In the genomic region with DNA sequence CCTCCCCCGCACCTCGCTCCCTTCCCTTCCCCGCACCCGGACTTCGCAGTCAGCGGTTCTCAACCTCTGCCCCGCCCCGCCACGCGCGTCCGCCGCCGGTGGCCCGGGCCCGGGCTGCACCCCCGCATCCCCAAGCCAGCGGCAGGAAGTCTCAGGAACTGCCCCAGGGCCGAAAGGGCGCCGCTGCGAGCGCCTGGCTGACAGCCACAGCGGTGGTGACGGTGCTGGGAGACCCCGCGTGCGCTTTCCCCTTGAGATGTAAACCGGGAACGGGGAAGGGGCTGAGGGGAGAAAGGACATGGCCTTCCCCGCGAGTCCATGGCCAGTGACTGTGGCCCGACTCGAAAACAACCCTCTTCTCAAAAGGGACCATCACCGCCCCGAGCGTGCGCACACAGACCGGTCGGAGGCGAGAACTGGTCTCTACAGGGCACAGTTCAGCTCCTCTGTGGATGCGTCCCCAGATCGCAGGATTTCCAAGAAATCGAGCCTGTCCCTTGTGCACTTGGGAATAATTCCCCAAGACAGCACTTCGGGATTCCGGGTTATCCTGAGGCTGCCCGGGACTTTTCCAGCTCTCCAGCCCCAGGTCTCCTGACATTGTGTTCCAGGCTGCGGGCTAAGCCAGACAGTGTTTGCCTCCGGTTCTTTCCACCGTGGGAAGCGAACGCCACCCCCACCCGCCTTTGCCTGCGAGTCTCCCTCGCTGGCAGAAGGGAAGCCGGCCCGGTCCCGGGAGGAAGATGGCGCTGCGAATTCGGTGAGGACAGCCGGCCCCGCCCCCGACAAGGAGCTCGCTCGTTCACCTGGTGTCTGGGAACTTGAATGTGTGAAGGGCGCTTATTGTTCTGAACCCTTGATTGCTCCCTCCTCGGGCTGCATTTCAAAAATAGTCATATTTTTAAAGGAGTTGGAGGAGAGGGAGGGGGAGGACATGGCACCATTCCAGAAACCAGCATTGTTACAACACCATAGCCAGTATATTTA, we compare ENCODE assay signal across 9 cellular contexts. TPM values are rescaled to one million over a fixed set of nuclear protein-coding genes. Genes with fewer than 3 reads are reported as not detected.
A peak's percentile ranks its signal among the peaks of the same experiment; 100 is the strongest.
DNase-seq lines count a peak whose midpoint lies in the region; ATAC-seq and TF ChIP-seq lines count a peak whose summit lies in the region.
"Had no signal": no experiment of that assay in that cellular context is flagged by ENCODE, and none has a peak within 500 bp of the region (broad histone marks: within the 10 kb centered on the region; RNA-seq: fewer than 3 reads in every experiment).

No MANE protein-coding gene starts in this region.

- peaks cover 0 to 11% (median 0%) of the 10 kb centered on the region in 3 donors for H3K36me3 Mint-ChIP-seq in immature natural killer cell

- H3K4me1 Mint-ChIP-seq in immature natural killer cell: no peaks in the 10 kb centered on the region
- H3K4me1 Mint-ChIP-seq: central memory CD8-positive, alpha-beta T cell had no signal

- ATAC-seq in HG02870 (IDR thresholded peaks at IDR 0.05; ENCODE audit: unreplicated experiment): no peak
- no peak for ATAC-seq in HG03457 (IDR thresholded peaks at IDR 0.05; ENCODE audit: unreplicated experiment)

- peak overlapping the region; percentile 65 for H3K4me3 ChIP-seq in BE2C (ENCODE audit: low read depth, low read length)

- no peak overlapping the region for H3K4me3 Mint-ChIP-seq in immature natural killer cell
- H3K4me3 Mint-ChIP-seq: central memory CD8-positive, alpha-beta T cell had no signal

- H3K9me3 ChIP-seq in BE2C: no peaks in the 10 kb centered on the region; the same call in 1 of the 2 replicates

- H3K36me3 ChIP-seq in BE2C: no peaks in the 10 kb centered on the region

- H3K27me3 Mint-ChIP-seq in immature natural killer cell (ENCODE audit: low read depth in 3 of 3): peaks cover 19 to 20% (median 19%) of the 10 kb centered on the region in 3 donors

- peaks cover 77% of the 10 kb centered on the region for H3K27me3 ChIP-seq in BE2C

- TF ChIP-seq CTCF in BE2C (IDR thresholded peaks at IDR 0.05; ENCODE audit: low read depth, low read length): no peak

- DNase-seq in BE2C: peak; percentile 72
- DNase-seq in HT1080 (ENCODE audit: low read depth): peak; percentile 60
- peak; percentile 95 for DNase-seq in SHP77 treated with DMSO at 0.1 percent for 48 hours (lab: John Stamatoyannopoulos, UW)
- DNase-seq in fibroblast of peridontal ligament (ENCODE audit: extremely low read depth): peak; percentile 63
- peak; percentile 73 for DNase-seq in myocyte (ENCODE audit: low read depth)
- DNase-seq in immature natural killer cell: no peak

- no peaks in the 10 kb centered on the region for H3K4me1 ChIP-seq in BE2C

- no peak overlapping the region for H3K27ac Mint-ChIP-seq in immature natural killer cell

- H3K9me3 Mint-ChIP-seq in immature natural killer cell: peaks cover 3 to 23% (median 10%) of the 10 kb centered on the region in 6 donors

RNA-seq across cellular contexts. Expression of gene LRATD1, which starts 2.7 kb away (rescaled TPM):
- polyA plus RNA-seq in BE2C (2012; ENCODE audit: insufficient read depth, insufficient read length, low read depth): 0.19 TPM
- 8.2 and 11.1 TPM in 2 replicates for total RNA-seq in HT1080 (2014; rRNA removed; shearing (Covaris generic))
- 6.7 and 6.8 TPM in 2 replicates for polyA plus RNA-seq in HT1080 (2015; cell fraction: cytosol; rRNA removed)
- polyA plus RNA-seq in HT1080 (2015; cell fraction: nucleus; rRNA removed): 8.8 and 10.6 TPM in 2 replicates
- total RNA-seq in myocyte: 1.7 and 3.0 TPM in 2 replicates
- polyA plus RNA-seq in myocyte (2012): 2.0 TPM
- polyA plus RNA-seq in immature natural killer cell: not detected

Comparison
In these comparisons a context has a peak if more than half of its experiments do, and no peak if none do; other contexts are left out.
1. DNase-seq: peak in BE2C (single experiment), HT1080 (single experiment), SHP77 treated with DMSO at 0.1 percent for 48 hours (single experiment), fibroblast of peridontal ligament (single experiment) and myocyte (single experiment); none in immature natural killer cell (0 of 3).